Comparison of ENCODE assay signal across 9 cellular contexts in genomic region chr10:125153693-125154490, GRCh38. TPM values are rescaled to one million over a fixed set of nuclear protein-coding genes. Genes with fewer than 3 reads are reported as not detected.
DNase-seq lines count a peak whose midpoint lies in the region; ATAC-seq and TF ChIP-seq lines count a peak whose summit lies in the region.
"Had no signal": no experiment of that assay in that cellular context is flagged by ENCODE, and none has a peak within 500 bp of the region (broad histone marks: within the 10 kb centered on the region; RNA-seq: fewer than 3 reads in every experiment).

No MANE protein-coding gene starts in this region.

- H2AFZ ChIP-seq in ACC112 (ENCODE audit: low read length, unreplicated experiment), result no peak overlapping the region

- DNase-seq in RWPE1 (ENCODE audit: low spot score) (no peak), fibroblast of mammary gland (ENCODE audit: low read depth) (peak; percentile 54), natural killer cell (no peak), T1000 (lab: John Stamatoyannopoulos, UW) (no peak), mesenteric fat pad (ENCODE audit: low spot score) (no peak)
- DNase-seq: activated CD4-positive, alpha-beta T cell treated with anti-CD3 and anti-CD28 coated beads, Interleukin-2, amount 50 U/mL, for 1 hour had no signal

- H3K4me1 ChIP-seq in ACC112 (ENCODE audit: control insufficient read depth, insufficient read depth, low read length, unreplicated experiment), result peaks cover 65% of the 10 kb centered on the region

- POLR2A ChIA-PET in RWPE1 (lab: Yijun Ruan, JAX; ENCODE audit: low non-redundant PET), result interaction anchor here (0.6 kb wide), 1 partner anchor 91 kb away, joined by 3 read pairs; no protein-coding TSS in a partner anchor

- no peaks in the 10 kb centered on the region for H3K27me3 Mint-ChIP-seq in natural killer cell (ENCODE audit: low read depth in 2 of 2)

- ATAC-seq in natural killer cell, result no peak
- ATAC-seq in esophagus mucosa, result no peak
- no peak for ATAC-seq in HG03521 (IDR thresholded peaks at IDR 0.05; ENCODE audit: unreplicated experiment)

- H3K36me3 Mint-ChIP-seq in natural killer cell, result no peaks in the 10 kb centered on the region

- peak overlapping the region; percentile 96 for H3K4me3 Mint-ChIP-seq in natural killer cell

- H3K36me3 ChIP-seq in ACC112 (ENCODE audit: insufficient read depth, low read length), result peaks cover 3% of the 10 kb centered on the region; the same call in 1 of the 2 replicates

- TF ChIP-seq CTCF in RWPE1 (conservative IDR thresholded peaks at IDR 0.05; ENCODE audit: low read depth) (no peak), fibroblast of mammary gland (conservative IDR thresholded peaks at IDR 0.05; ENCODE audit: control insufficient read depth, insufficient read depth, low read depth, low read length) (no peak), natural killer cell (IDR thresholded peaks at IDR 0.05) (no peak)

- no peaks in the 10 kb centered on the region for H3K9me3 Mint-ChIP-seq in natural killer cell

- peak overlapping the region; percentile 19; the same call in 1 of the 2 replicates for H3K27ac ChIP-seq in ACC112 (ENCODE audit: low read depth, low read length)
- peak overlapping the region; percentile 78 for H3K27ac ChIP-seq in RWPE1

- CTCF ChIA-PET in RWPE1 (lab: Yijun Ruan, JAX), result interaction anchor here (0.5 to 1.1 kb wide), 5 partner anchors 33 to 361 kb away, joined by 3 to 4 read pairs (median 3); no protein-coding TSS in a partner anchor

- intact Hi-C loops in natural killer cell (cut with micrococcal nuclease), result loop anchor here (2.0 to 10.0 kb wide), 2 partner anchors 89 to 239 kb away; no protein-coding TSS in a partner anchor

- peaks cover 89 to 90% of the 10 kb centered on the region in 2 donors for H3K4me1 Mint-ChIP-seq in natural killer cell

- H3K4me3 ChIP-seq in ACC112 (ENCODE audit: low read depth, low read length) (peak overlapping the region; percentile 62), fibroblast of mammary gland (ENCODE audit: control insufficient read depth, low read depth, low read length) (no peak overlapping the region)

- H3K79me2 ChIP-seq in ACC112 (ENCODE audit: control insufficient read depth, insufficient read depth, low read length, unreplicated experiment), result peaks cover 100% of the 10 kb centered on the region

- H3K27ac Mint-ChIP-seq in natural killer cell, result peak overlapping the region; percentile 95 to 98

- H3K27me3 ChIP-seq in ACC112 (ENCODE audit: insufficient read depth, low read length), result no peaks in the 10 kb centered on the region

RNA-seq across cellular contexts. Expression of gene CTBP2, which starts 6.5 kb away (rescaled TPM):
- total RNA-seq in natural killer cell (100 to 1,000 TPM; 120 to 179 (median 124) TPM), mesenteric fat pad (56.5 TPM), esophagus mucosa (46.7 TPM)
